In genomic region chr13:98975822-98976261, GRCh38 we compare ENCODE assay signal across 9 cellular contexts. TPM values are rescaled to one million over a fixed set of nuclear protein-coding genes. Genes with fewer than 3 reads are reported as not detected.
DNase-seq lines count a peak whose midpoint lies in the region; ATAC-seq, FAIRE-seq and TF ChIP-seq lines count a peak whose summit lies in the region.
"Had no signal": no experiment of that assay in that cellular context is flagged by ENCODE, and none has a peak within 500 bp of the region (broad histone marks: within the 10 kb centered on the region; RNA-seq: fewer than 3 reads in every experiment).

No MANE protein-coding gene starts in this region.

- ATAC-seq in stimulated activated memory B cell treated with anti-CD40 and anti-IgM and Interleukin-4, amounts not matched to agents 10 μg/mL and 1 μg/mL and 100 μg/mL, for 72 hours = no peak
- no peak for ATAC-seq in omental fat pad (ENCODE audit: low FRiP score)
- ATAC-seq in HG03521 (IDR thresholded peaks at IDR 0.05; ENCODE audit: unreplicated experiment) = no peak
- ATAC-seq: A549 had no signal

- no peak for FAIRE-seq in GM12892 (lab: Jason Lieb, UNC)
- FAIRE-seq: A549 had no signal

- TF ChIP-seq POLR2A in GM12892 (IDR thresholded peaks at IDR 0.05; ENCODE audit: low read depth, low read length) = no peak

- H3K4me1 Mint-ChIP-seq in stimulated activated memory B cell treated with anti-CD40 and anti-IgM and Interleukin-4, amounts not matched to agents 10 μg/mL and 1 μg/mL and 100 μg/mL, for 72 hours = peaks cover 10% of the 10 kb centered on the region

- no peak for TF ChIP-seq CTCF in omental fat pad (IDR thresholded peaks at IDR 0.05)

- no peak overlapping the region for H3K4me3 Mint-ChIP-seq in stimulated activated memory B cell treated with anti-CD40 and anti-IgM and Interleukin-4, amounts not matched to agents 10 μg/mL and 1 μg/mL and 100 μg/mL, for 72 hours

- H3K27me3 Mint-ChIP-seq in stimulated activated memory B cell treated with anti-CD40 and anti-IgM and Interleukin-4, amounts not matched to agents 10 μg/mL and 1 μg/mL and 100 μg/mL, for 72 hours = no peaks in the 10 kb centered on the region

- H3K9me3 Mint-ChIP-seq in stimulated activated memory B cell treated with anti-CD40 and anti-IgM and Interleukin-4, amounts not matched to agents 10 μg/mL and 1 μg/mL and 100 μg/mL, for 72 hours = no peaks in the 10 kb centered on the region

- peak; percentile 28 for DNase-seq in NCI-H510A treated with DMSO at 0.1 percent for 48 hours (lab: John Stamatoyannopoulos, UW)
- no peak for DNase-seq in NCI-H510A (lab: John Stamatoyannopoulos, UW)
- DNase-seq in SW480 (ENCODE audit: low spot score) = peak; percentile 48
- peak; percentile 50 for DNase-seq in globus pallidus (ENCODE audit: low spot score)
- no peak for DNase-seq in omental fat pad (ENCODE audit: low spot score)
- no peak for DNase-seq in GM12892 (ENCODE audit: insufficient read length)

- no peaks in the 10 kb centered on the region for H3K36me3 Mint-ChIP-seq in stimulated activated memory B cell treated with anti-CD40 and anti-IgM and Interleukin-4, amounts not matched to agents 10 μg/mL and 1 μg/mL and 100 μg/mL, for 72 hours

- H3K27ac Mint-ChIP-seq in stimulated activated memory B cell treated with anti-CD40 and anti-IgM and Interleukin-4, amounts not matched to agents 10 μg/mL and 1 μg/mL and 100 μg/mL, for 72 hours = peak overlapping the region; percentile 40

RNA-seq across cellular contexts. Expression of gene DOCK9, which starts 2.0 kb away (rescaled TPM):
- 100 to 1,000 TPM in 3 of 4 donors, 10 to 100 TPM in 1; 94.4 to 364 (median 145) TPM for total RNA-seq in omental fat pad
- 5.6 TPM for polyA plus RNA-seq in GM12892 (2012; ENCODE audit: missing spikeins)

Comparison
In these comparisons a context has a peak if more than half of its experiments do, and no peak if none do; other contexts are left out.
1. DNase-seq: peak in NCI-H510A treated with DMSO at 0.1 percent for 48 hours (single experiment), SW480 (single experiment) and globus pallidus (single experiment); none in NCI-H510A (single experiment), omental fat pad (single experiment) and GM12892 (single experiment).